In the genomic region with DNA sequence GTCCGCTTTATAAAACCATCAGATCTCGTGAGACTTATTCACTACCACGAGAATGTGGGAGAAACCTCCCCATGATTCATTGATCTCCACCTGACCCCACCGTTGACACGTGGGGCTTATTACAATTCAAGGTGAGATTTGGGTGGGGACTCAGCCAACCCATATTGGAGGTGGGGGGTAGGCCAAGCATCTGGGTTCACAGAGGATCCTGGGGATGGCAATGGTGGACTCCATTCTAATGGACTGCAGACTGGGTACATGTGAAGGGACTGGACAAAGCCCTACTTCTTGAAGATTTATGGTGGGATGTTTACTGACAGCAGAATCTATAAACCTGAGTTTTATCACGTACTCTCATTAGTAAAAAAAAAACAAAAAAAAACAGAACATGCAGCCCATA, we compare ENCODE assay signal across 38 cellular contexts. TPM values are rescaled to one million over a fixed set of nuclear protein-coding genes. Genes with fewer than 3 reads are reported as not detected.
"Had no signal": no experiment of that assay in that cellular context is flagged by ENCODE, and none has a peak within 500 bp of the region (broad histone marks: within the 10 kb centered on the region; RNA-seq: fewer than 3 reads in every experiment).

No MANE protein-coding gene starts in this region.

- H3K9me3 ChIP-seq: ascending aorta had no signal

- H3K4me1 ChIP-seq: ascending aorta had no signal

- H3K9me3 Mint-ChIP-seq: activated B cell treated with CpG ODN at 0.5 μM for 24 hours; activated CD4-positive, alpha-beta memory T cell treated with anti-CD3 and anti-CD28 coated beads, Interleukin-2, amount 10 ng/mL, durations not matched to agents 7 days and 5 days; activated CD4-positive, alpha-beta T cell treated with anti-CD3 and anti-CD28 coated beads, Interleukin-2, amount 10 ng/mL, durations not matched to agents 7 days and 5 days; activated naive CD4-positive, alpha-beta T cell treated with anti-CD3 and anti-CD28 coated beads, Interleukin-2, amount 10 ng/mL, durations not matched to agents 7 days and 5 days; activated naive CD4-positive, alpha-beta T cell treated with anti-CD3 and anti-CD28 coated beads, Interleukin-2, amount 50 U/mL, for 24 hours; activated naive CD8-positive, alpha-beta T cell treated with anti-CD3 and anti-CD28 coated beads, Interleukin-2, amount 10 ng/mL, durations not matched to agents 7 days and 5 days; activated naive CD8-positive, alpha-beta T cell treated with anti-CD3 and anti-CD28 coated beads, Interleukin-2, amount 50 U/mL, for 24 hours; activated T-cell treated with anti-CD3 and anti-CD28 coated beads, Interleukin-2, amount 50 U/mL, for 24 hours; activated T-helper 2 cell treated with anti-CD3 and anti-CD28 coated beads, Interferon-gamma antibody, Interleukin-2, Interleukin-4, amounts not matched to agents 10 μg/mL and 5 μg/mL and 100 μg/mL, durations not matched to agents 14 hours and 24 hours and 36 hours; brain; central memory CD8-positive, alpha-beta T cell; T-helper 1 cell treated with Interleukin-12 subunit alpha and Interleukin-12 subunit beta and Interleukin-4 antibody, amounts not matched to agents 30 μg/mL and 1 μg/mL, for 36 hours; T-helper 2 cell treated with Interferon-gamma antibody and Interleukin-4, amounts not matched to agents 5 μg/mL and 100 μg/mL, for 36 hours had no signal

- ATAC-seq: activated CD4-positive, alpha-beta T cell treated with anti-CD3 and anti-CD28 coated beads for 36 hours; activated CD8-positive, alpha-beta memory T cell treated with anti-CD3 and anti-CD28 coated beads, Interleukin-2, amount 10 ng/mL, durations not matched to agents 7 days and 5 days; activated CD8-positive, alpha-beta T cell treated with anti-CD3 and anti-CD28 coated beads, Interleukin-2, amount 10 ng/mL, durations not matched to agents 7 days and 5 days; activated naive CD8-positive, alpha-beta T cell treated with anti-CD3 and anti-CD28 coated beads, Interleukin-2, amount 50 U/mL, for 24 hours had no signal

- H3K4me1 Mint-ChIP-seq: activated B cell treated with CpG ODN at 0.5 μM for 24 hours; activated CD4-positive, alpha-beta memory T cell treated with anti-CD3 and anti-CD28 coated beads, Interleukin-2, amount 10 ng/mL, durations not matched to agents 7 days and 5 days; activated CD4-positive, alpha-beta T cell treated with anti-CD3 and anti-CD28 coated beads for 36 hours; activated CD4-positive, alpha-beta T cell treated with anti-CD3 and anti-CD28 coated beads, Interleukin-2, amount 10 ng/mL, durations not matched to agents 7 days and 5 days; activated CD8-positive, alpha-beta memory T cell treated with anti-CD3 and anti-CD28 coated beads, Interleukin-2, amount 10 ng/mL, durations not matched to agents 7 days and 5 days; activated naive CD4-positive, alpha-beta T cell treated with anti-CD3 and anti-CD28 coated beads, Interleukin-2, amount 10 ng/mL, durations not matched to agents 7 days and 5 days; activated naive CD4-positive, alpha-beta T cell treated with anti-CD3 and anti-CD28 coated beads, Interleukin-2, amount 50 U/mL, for 24 hours; activated naive CD8-positive, alpha-beta T cell treated with anti-CD3 and anti-CD28 coated beads, Interleukin-2, amount 10 ng/mL, durations not matched to agents 7 days and 5 days; activated naive CD8-positive, alpha-beta T cell treated with anti-CD3 and anti-CD28 coated beads, Interleukin-2, amount 50 U/mL, for 24 hours; brain; central memory CD8-positive, alpha-beta T cell had no signal

- H3K27ac Mint-ChIP-seq: activated B cell treated with CpG ODN at 0.5 μM for 24 hours; activated CD4-positive, alpha-beta memory T cell treated with anti-CD3 and anti-CD28 coated beads, Interleukin-2, amount 10 ng/mL, durations not matched to agents 7 days and 5 days; activated CD4-positive, alpha-beta T cell treated with anti-CD3 and anti-CD28 coated beads for 36 hours; activated CD4-positive, alpha-beta T cell treated with anti-CD3 and anti-CD28 coated beads, Interleukin-2, amount 10 ng/mL, durations not matched to agents 7 days and 5 days; activated CD8-positive, alpha-beta memory T cell treated with anti-CD3 and anti-CD28 coated beads, Interleukin-2, amount 10 ng/mL, durations not matched to agents 7 days and 5 days; activated CD8-positive, alpha-beta T cell treated with anti-CD3 and anti-CD28 coated beads, Interleukin-2, amount 10 ng/mL, durations not matched to agents 7 days and 5 days; activated naive CD4-positive, alpha-beta T cell treated with anti-CD3 and anti-CD28 coated beads, Interleukin-2, amount 10 ng/mL, durations not matched to agents 7 days and 5 days; activated naive CD4-positive, alpha-beta T cell treated with anti-CD3 and anti-CD28 coated beads, Interleukin-2, amount 50 U/mL, for 24 hours; activated naive CD8-positive, alpha-beta T cell; activated naive CD8-positive, alpha-beta T cell treated with anti-CD3 and anti-CD28 coated beads, Interleukin-2, amount 10 ng/mL, durations not matched to agents 7 days and 5 days; activated naive CD8-positive, alpha-beta T cell treated with anti-CD3 and anti-CD28 coated beads, Interleukin-2, amount 50 U/mL, for 24 hours; activated T-cell treated with anti-CD3 and anti-CD28 coated beads, Interleukin-2, amount 50 U/mL, for 24 hours; activated T-helper 2 cell treated with anti-CD3 and anti-CD28 coated beads, Interferon-gamma antibody, Interleukin-2, Interleukin-4, amounts not matched to agents 10 μg/mL and 5 μg/mL and 100 μg/mL, durations not matched to agents 14 hours and 24 hours and 36 hours; T-helper 1 cell treated with Interleukin-12 subunit alpha and Interleukin-12 subunit beta and Interleukin-4 antibody, amounts not matched to agents 30 μg/mL and 1 μg/mL, for 36 hours; T-helper 2 cell treated with Interferon-gamma antibody and Interleukin-4, amounts not matched to agents 5 μg/mL and 100 μg/mL, for 36 hours had no signal

- H3K27me3 ChIP-seq: ascending aorta, cardiac muscle cell had no signal

- H3K4me3 Mint-ChIP-seq: activated B cell treated with CpG ODN at 0.5 μM for 24 hours; activated CD4-positive, alpha-beta memory T cell treated with anti-CD3 and anti-CD28 coated beads, Interleukin-2, amount 10 ng/mL, durations not matched to agents 7 days and 5 days; activated CD4-positive, alpha-beta T cell treated with anti-CD3 and anti-CD28 coated beads for 36 hours; activated CD4-positive, alpha-beta T cell treated with anti-CD3 and anti-CD28 coated beads, Interleukin-2, amount 10 ng/mL, durations not matched to agents 7 days and 5 days; activated CD8-positive, alpha-beta memory T cell treated with anti-CD3 and anti-CD28 coated beads, Interleukin-2, amount 10 ng/mL, durations not matched to agents 7 days and 5 days; activated CD8-positive, alpha-beta T cell treated with anti-CD3 and anti-CD28 coated beads, Interleukin-2, amount 10 ng/mL, durations not matched to agents 7 days and 5 days; activated naive CD4-positive, alpha-beta T cell treated with anti-CD3 and anti-CD28 coated beads, Interleukin-2, amount 10 ng/mL, durations not matched to agents 7 days and 5 days; activated naive CD4-positive, alpha-beta T cell treated with anti-CD3 and anti-CD28 coated beads, Interleukin-2, amount 50 U/mL, for 24 hours; activated naive CD8-positive, alpha-beta T cell; activated naive CD8-positive, alpha-beta T cell treated with anti-CD3 and anti-CD28 coated beads, Interleukin-2, amount 10 ng/mL, durations not matched to agents 7 days and 5 days; activated naive CD8-positive, alpha-beta T cell treated with anti-CD3 and anti-CD28 coated beads, Interleukin-2, amount 50 U/mL, for 24 hours; activated T-cell treated with anti-CD3 and anti-CD28 coated beads, Interleukin-2, amount 50 U/mL, for 24 hours; brain; central memory CD8-positive, alpha-beta T cell; T-helper 1 cell treated with Interleukin-12 subunit alpha and Interleukin-12 subunit beta and Interleukin-4 antibody, amounts not matched to agents 30 μg/mL and 1 μg/mL, for 36 hours; T-helper 2 cell treated with Interferon-gamma antibody and Interleukin-4, amounts not matched to agents 5 μg/mL and 100 μg/mL, for 36 hours had no signal

- H3K27me3 Mint-ChIP-seq: activated B cell treated with CpG ODN at 0.5 μM for 24 hours; activated CD4-positive, alpha-beta memory T cell treated with anti-CD3 and anti-CD28 coated beads, Interleukin-2, amount 10 ng/mL, durations not matched to agents 7 days and 5 days; activated CD4-positive, alpha-beta T cell treated with anti-CD3 and anti-CD28 coated beads for 36 hours; activated CD4-positive, alpha-beta T cell treated with anti-CD3 and anti-CD28 coated beads, Interleukin-2, amount 10 ng/mL, durations not matched to agents 7 days and 5 days; activated CD8-positive, alpha-beta memory T cell treated with anti-CD3 and anti-CD28 coated beads, Interleukin-2, amount 10 ng/mL, durations not matched to agents 7 days and 5 days; activated naive CD4-positive, alpha-beta T cell treated with anti-CD3 and anti-CD28 coated beads, Interleukin-2, amount 10 ng/mL, durations not matched to agents 7 days and 5 days; activated naive CD4-positive, alpha-beta T cell treated with anti-CD3 and anti-CD28 coated beads, Interleukin-2, amount 50 U/mL, for 24 hours; activated naive CD8-positive, alpha-beta T cell; activated naive CD8-positive, alpha-beta T cell treated with anti-CD3 and anti-CD28 coated beads, Interleukin-2, amount 10 ng/mL, durations not matched to agents 7 days and 5 days; activated naive CD8-positive, alpha-beta T cell treated with anti-CD3 and anti-CD28 coated beads, Interleukin-2, amount 50 U/mL, for 24 hours; activated T-cell treated with anti-CD3 and anti-CD28 coated beads, Interleukin-2, amount 50 U/mL, for 24 hours; central memory CD8-positive, alpha-beta T cell had no signal

- H3K36me3 Mint-ChIP-seq: activated naive CD8-positive, alpha-beta T cell had no signal

- H3K27ac ChIP-seq: ascending aorta, cardiac muscle cell, VCaP had no signal

- DNase-seq: activated B cell treated with CpG ODN at 0.5 μM for 24 hours; activated CD4-positive, alpha-beta memory T cell treated with anti-CD3 and anti-CD28 coated beads, Interleukin-2, amount 10 ng/mL, durations not matched to agents 7 days and 5 days; activated CD4-positive, alpha-beta T cell treated with anti-CD3 and anti-CD28 coated beads for 36 hours; activated CD4-positive, alpha-beta T cell treated with anti-CD3 and anti-CD28 coated beads for 48 hours; activated CD4-positive, alpha-beta T cell treated with anti-CD3 and anti-CD28 coated beads, Interleukin-2, amount 10 ng/mL, durations not matched to agents 7 days and 5 days; activated CD4-positive, alpha-beta T cell treated with anti-CD3 and anti-CD28 coated beads, Interleukin-2, amount 50 U/mL, for 48 hours; activated CD4-positive, CD25-positive, alpha-beta regulatory T cell treated with anti-CD3 and anti-CD28 coated beads, Interleukin-2, amount 50 U/mL, for 72 hours; activated CD8-positive, alpha-beta memory T cell treated with anti-CD3 and anti-CD28 coated beads for 24 hours; activated CD8-positive, alpha-beta memory T cell treated with anti-CD3 and anti-CD28 coated beads, Interleukin-2, amount 10 ng/mL, durations not matched to agents 7 days and 5 days; activated CD8-positive, alpha-beta memory T cell treated with anti-CD3 and anti-CD28 coated beads, Interleukin-2, amount 50 U/mL, for 48 hours; activated CD8-positive, alpha-beta T cell treated with anti-CD3 and anti-CD28 coated beads, Interleukin-2, amount 10 ng/mL, durations not matched to agents 7 days and 5 days; activated effector memory CD4-positive, alpha-beta T cell treated with Interleukin-2 at 50 U/mL for 16 hours; activated gamma-delta T cell; activated naive CD4-positive, alpha-beta T cell treated with anti-CD3 and anti-CD28 coated beads, Interleukin-2, amount 10 ng/mL, durations not matched to agents 7 days and 5 days; activated naive CD8-positive, alpha-beta T cell treated with anti-CD3 and anti-CD28 coated beads, Interleukin-2, amount 10 ng/mL, durations not matched to agents 7 days and 5 days; activated naive CD8-positive, alpha-beta T cell treated with anti-CD3 and anti-CD28 coated beads, Interleukin-2, amount 50 U/mL, for 24 hours; activated T-cell treated with anti-CD3 and anti-CD28 coated beads, Interleukin-2, amount 50 U/mL, for 24 hours; activated T-cell treated with anti-CD3 and anti-CD28 coated beads, Interleukin-2, amount 50 U/mL, for 48 hours; amygdala; anterior cingulate cortex; caudate nucleus; cerebellar nuclear complex; T-helper 1 cell; T-helper 2 cell; T-helper 9 cell had no signal

- FAIRE-seq: bronchial epithelial cell, TTC549 had no signal

- H3K4me3 ChIP-seq: ascending aorta, cardiac muscle cell had no signal

RNA-seq across cellular contexts. Expression of gene QRFP, which starts 15.1 kb away (rescaled TPM):
- total RNA-seq: activated B cell treated with CpG ODN at 0.5 μM for 24 hours; activated CD4-positive, alpha-beta memory T cell treated with anti-CD3 and anti-CD28 coated beads, Interleukin-2, amount 10 ng/mL, durations not matched to agents 7 days and 5 days; activated CD4-positive, alpha-beta T cell treated with anti-CD3 and anti-CD28 coated beads for 36 hours; activated CD4-positive, alpha-beta T cell treated with anti-CD3 and anti-CD28 coated beads, Interleukin-2, amount 10 ng/mL, durations not matched to agents 7 days and 5 days; activated CD8-positive, alpha-beta memory T cell treated with anti-CD3 and anti-CD28 coated beads, Interleukin-2, amount 10 ng/mL, durations not matched to agents 7 days and 5 days; activated CD8-positive, alpha-beta T cell treated with anti-CD3 and anti-CD28 coated beads, Interleukin-2, amount 10 ng/mL, durations not matched to agents 7 days and 5 days; activated naive CD8-positive, alpha-beta T cell treated with anti-CD3 and anti-CD28 coated beads, Interleukin-2, amount 10 ng/mL, durations not matched to agents 7 days and 5 days; activated T-helper 2 cell treated with anti-CD3 and anti-CD28 coated beads, Interferon-gamma antibody, Interleukin-2, Interleukin-4, amounts not matched to agents 10 μg/mL and 5 μg/mL and 100 μg/mL, durations not matched to agents 14 hours and 24 hours and 36 hours; ascending aorta; bronchial epithelial cell; cardiac muscle cell; chondrocyte had no signal

RNA-seq across cellular contexts. Expression of gene FIBCD1, which starts 57.5 kb away (rescaled TPM):
- total RNA-seq: activated B cell treated with CpG ODN at 0.5 μM for 24 hours; activated CD4-positive, alpha-beta memory T cell treated with anti-CD3 and anti-CD28 coated beads, Interleukin-2, amount 10 ng/mL, durations not matched to agents 7 days and 5 days; activated CD4-positive, alpha-beta T cell treated with anti-CD3 and anti-CD28 coated beads for 36 hours; activated CD4-positive, alpha-beta T cell treated with anti-CD3 and anti-CD28 coated beads, Interleukin-2, amount 10 ng/mL, durations not matched to agents 7 days and 5 days; activated CD8-positive, alpha-beta memory T cell treated with anti-CD3 and anti-CD28 coated beads, Interleukin-2, amount 10 ng/mL, durations not matched to agents 7 days and 5 days; activated CD8-positive, alpha-beta T cell treated with anti-CD3 and anti-CD28 coated beads, Interleukin-2, amount 10 ng/mL, durations not matched to agents 7 days and 5 days; activated naive CD8-positive, alpha-beta T cell treated with anti-CD3 and anti-CD28 coated beads, Interleukin-2, amount 10 ng/mL, durations not matched to agents 7 days and 5 days; activated T-helper 2 cell treated with anti-CD3 and anti-CD28 coated beads, Interferon-gamma antibody, Interleukin-2, Interleukin-4, amounts not matched to agents 10 μg/mL and 5 μg/mL and 100 μg/mL, durations not matched to agents 14 hours and 24 hours and 36 hours; ascending aorta had no signal
